Comparison of ENCODE assay signal across 1 cellular context in the genomic region with DNA sequence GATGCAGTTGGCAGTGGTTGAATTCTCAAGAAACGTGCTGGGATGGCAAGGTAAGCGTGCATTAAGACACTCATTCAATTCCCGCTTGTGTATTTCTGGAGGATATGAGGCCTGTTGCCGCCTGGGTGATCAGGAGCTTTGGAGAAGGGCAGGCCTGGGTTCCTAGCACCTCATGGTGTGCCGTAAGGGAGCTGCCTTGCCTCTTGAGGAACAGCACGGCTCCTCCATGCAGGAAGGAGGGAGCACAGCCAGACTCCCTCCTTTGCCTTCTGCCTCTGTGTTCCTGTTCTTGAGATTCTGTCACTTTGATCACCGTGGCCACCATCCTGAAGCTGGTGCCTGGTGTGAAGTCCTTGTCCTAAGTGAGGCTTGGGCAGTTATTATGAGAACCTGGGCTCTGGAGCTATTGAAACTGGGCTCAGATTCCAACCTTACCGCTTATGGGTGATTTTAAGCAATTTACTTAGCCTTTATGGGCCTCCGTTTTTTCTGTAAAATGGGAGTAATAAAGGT.
TF ChIP-seq lines count a peak whose summit lies in the region.

No MANE protein-coding gene starts in this region.

TF ChIP-seq in IMR-90, 13 proteins besides CTCF, POLR2A, EP300 and RAD21 (continued from another document):
- TF ChIP-seq, protein P1, sequence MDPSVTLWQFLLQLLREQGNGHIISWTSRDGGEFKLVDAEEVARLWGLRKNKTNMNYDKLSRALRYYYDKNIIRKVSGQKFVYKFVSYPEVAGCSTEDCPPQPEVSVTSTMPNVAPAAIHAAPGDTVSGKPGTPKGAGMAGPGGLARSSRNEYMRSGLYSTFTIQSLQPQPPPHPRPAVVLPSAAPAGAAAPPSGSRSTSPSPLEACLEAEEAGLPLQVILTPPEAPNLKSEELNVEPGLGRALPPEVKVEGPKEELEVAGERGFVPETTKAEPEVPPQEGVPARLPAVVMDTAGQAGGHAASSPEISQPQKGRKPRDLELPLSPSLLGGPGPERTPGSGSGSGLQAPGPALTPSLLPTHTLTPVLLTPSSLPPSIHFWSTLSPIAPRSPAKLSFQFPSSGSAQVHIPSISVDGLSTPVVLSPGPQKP (IDR thresholded peaks at IDR 0.05; ENCODE audit: borderline replicate concordance, low read depth, low read length): no peak
- TF ChIP-seq RFX5 (IDR thresholded peaks at IDR 0.05; ENCODE audit: low read depth, low read length) (no peak), MXI1 (IDR thresholded peaks at IDR 0.05; ENCODE audit: borderline replicate concordance, low read depth, low read length) (no peak), SMC3 (IDR thresholded peaks at IDR 0.05; ENCODE audit: low read depth, low read length) (no peak), RCOR1 (IDR thresholded peaks at IDR 0.05; ENCODE audit: insufficient replicate concordance, low read length) (no peak), MAZ (IDR thresholded peaks at IDR 0.05; ENCODE audit: borderline replicate concordance, low read depth, low read length) (no peak), BHLHE40 (IDR thresholded peaks at IDR 0.05; ENCODE audit: low read depth, low read length) (no peak), CEBPB (IDR thresholded peaks at IDR 0.05; ENCODE audit: low read depth, low read length) (no peak)
- TF ChIP-seq, protein P2, sequence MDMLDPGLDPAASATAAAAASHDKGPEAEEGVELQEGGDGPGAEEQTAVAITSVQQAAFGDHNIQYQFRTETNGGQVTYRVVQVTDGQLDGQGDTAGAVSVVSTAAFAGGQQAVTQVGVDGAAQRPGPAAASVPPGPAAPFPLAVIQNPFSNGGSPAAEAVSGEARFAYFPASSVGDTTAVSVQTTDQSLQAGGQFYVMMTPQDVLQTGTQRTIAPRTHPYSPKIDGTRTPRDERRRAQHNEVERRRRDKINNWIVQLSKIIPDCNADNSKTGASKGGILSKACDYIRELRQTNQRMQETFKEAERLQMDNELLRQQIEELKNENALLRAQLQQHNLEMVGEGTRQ (IDR thresholded peaks at IDR 0.05; ENCODE audit: low read depth, low read length): no peak
